In the genomic region with DNA sequence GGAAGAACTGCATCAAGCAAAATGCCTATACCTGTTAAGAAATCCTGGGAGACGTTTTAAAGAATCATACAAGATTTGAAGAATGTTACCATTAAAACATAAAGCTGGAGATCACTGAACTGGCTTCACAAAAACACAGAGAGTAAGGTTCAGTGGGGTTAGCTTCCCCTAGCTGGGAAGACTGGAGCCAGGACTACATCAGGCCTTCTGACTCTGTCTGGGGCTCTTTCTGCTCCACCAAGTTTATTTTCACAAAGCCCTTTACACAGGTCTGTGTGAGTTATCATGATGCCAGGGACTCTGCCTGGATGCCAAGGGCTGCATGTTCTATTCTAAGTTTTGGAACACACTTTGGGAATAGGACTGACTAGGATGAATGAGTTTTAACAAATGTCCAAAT, we compare ENCODE assay signal across 1 cellular context.
TF ChIP-seq lines count a peak whose summit lies in the region.

No MANE protein-coding gene starts in this region.

TF ChIP-seq in endothelial cell of umbilical vein, 7 proteins besides CTCF, POLR2A, EP300 and RAD21 (continued from another document):
- no peak for TF ChIP-seq JUN (IDR thresholded peaks at IDR 0.05; ENCODE audit: borderline replicate concordance, insufficient read depth, insufficient read length, low read depth)
- TF ChIP-seq MYC (IDR thresholded peaks at IDR 0.05; ENCODE audit: low read depth, low read length), result no peak
